ENCODE assay signal across 19 cellular contexts in the genomic region with DNA sequence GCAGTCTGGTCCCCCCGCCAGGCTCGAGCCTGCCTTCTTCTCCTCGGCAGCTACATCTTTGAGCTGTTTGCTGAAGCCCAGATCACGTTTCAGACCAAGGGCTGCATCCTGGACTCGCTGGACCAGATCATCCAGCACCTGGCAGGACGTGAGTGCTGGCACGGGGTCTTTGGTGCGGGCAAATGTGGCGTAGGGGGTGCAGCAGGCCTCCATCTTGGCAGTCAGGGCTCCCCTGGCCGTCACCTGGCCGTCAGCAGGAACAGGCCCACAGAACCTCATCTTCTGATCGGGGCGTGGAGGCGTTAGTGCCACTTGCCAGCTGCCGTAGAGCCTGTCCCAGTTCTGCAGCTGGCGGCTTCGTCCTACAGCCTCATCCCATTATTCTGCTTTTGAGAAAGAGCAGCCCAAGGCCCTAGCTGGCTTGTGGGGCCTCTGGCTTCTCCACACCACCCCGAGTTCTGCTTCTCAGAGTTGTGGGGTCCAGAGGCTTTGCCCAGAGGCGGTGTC. TPM values are rescaled to one million over a fixed set of nuclear protein-coding genes. Genes with fewer than 3 reads are reported as not detected.
"Had no signal": no experiment of that assay in that cellular context is flagged by ENCODE, and none has a peak within 500 bp of the region (broad histone marks: within the 10 kb centered on the region; RNA-seq: fewer than 3 reads in every experiment).

No MANE protein-coding gene starts in this region.

- H3K9me3 ChIP-seq: esophagus squamous epithelium, mucosa of descending colon, prostate gland, right atrium auricular region, stomach had no signal

- H3K9me3 Mint-ChIP-seq: activated CD4-positive, alpha-beta T cell treated with anti-CD3 and anti-CD28 coated beads, Interleukin-2, amount 10 ng/mL, durations not matched to agents 24 days and 14 days; activated T-cell treated with anti-CD3 and anti-CD28 coated beads, Interleukin-2, amount 50 U/mL, for 24 hours; effector memory CD8-positive, alpha-beta T cell; immature natural killer cell; naive B cell; neural crest cell had no signal

- DNase-seq: activated CD4-positive, alpha-beta T cell treated with anti-CD3 and anti-CD28 coated beads, Interleukin-2, amount 10 ng/mL, durations not matched to agents 24 days and 14 days; activated CD8-positive, alpha-beta T cell treated with anti-CD3 and anti-CD28 coated beads, Interleukin-2, amount 10 ng/mL, durations not matched to agents 7 days and 5 days; activated effector memory CD4-positive, alpha-beta T cell treated with Interleukin-2 at 50 U/mL for 16 hours; activated naive CD4-positive, alpha-beta T cell treated with anti-CD3 and anti-CD28 coated beads, Interleukin-2, amount 50 U/mL, for 16 hours; activated T-cell treated with anti-CD3 and anti-CD28 coated beads, Interleukin-2, amount 50 U/mL, for 24 hours; effector memory CD8-positive, alpha-beta T cell; esophagus squamous epithelium; immature natural killer cell; left ventricle myocardium superior; naive B cell; stimulated activated CD4-positive, alpha-beta T cell treated with anti-CD3 and anti-CD28 coated beads, Interleukin-4, amount 100 ng/mL, for 1 hour; stomach; T1000 had no signal

- H3K36me3 ChIP-seq: prostate gland had no signal

- H3K27me3 Mint-ChIP-seq: activated CD4-positive, alpha-beta T cell treated with anti-CD3 and anti-CD28 coated beads, Interleukin-2, amount 10 ng/mL, durations not matched to agents 24 days and 14 days; activated T-cell treated with anti-CD3 and anti-CD28 coated beads, Interleukin-2, amount 50 U/mL, for 24 hours; effector memory CD8-positive, alpha-beta T cell; naive B cell had no signal

- H3K4me1 Mint-ChIP-seq: immature natural killer cell, naive B cell had no signal

- H3K27ac Mint-ChIP-seq: activated CD4-positive, alpha-beta T cell treated with anti-CD3 and anti-CD28 coated beads, Interleukin-2, amount 10 ng/mL, durations not matched to agents 24 days and 14 days; activated CD8-positive, alpha-beta T cell treated with anti-CD3 and anti-CD28 coated beads, Interleukin-2, amount 10 ng/mL, durations not matched to agents 7 days and 5 days; activated T-cell treated with anti-CD3 and anti-CD28 coated beads, Interleukin-2, amount 50 U/mL, for 24 hours; immature natural killer cell; naive B cell had no signal

- H3K4me3 ChIP-seq: esophagus squamous epithelium, mucosa of descending colon, prostate gland, right atrium auricular region, skin epidermis, stomach had no signal

- H3K27me3 ChIP-seq: esophagus squamous epithelium, right atrium auricular region, stomach had no signal

- H3K4me3 Mint-ChIP-seq: activated CD4-positive, alpha-beta T cell treated with anti-CD3 and anti-CD28 coated beads, Interleukin-2, amount 10 ng/mL, durations not matched to agents 24 days and 14 days; activated CD8-positive, alpha-beta T cell treated with anti-CD3 and anti-CD28 coated beads, Interleukin-2, amount 10 ng/mL, durations not matched to agents 7 days and 5 days; activated T-cell treated with anti-CD3 and anti-CD28 coated beads, Interleukin-2, amount 50 U/mL, for 24 hours; effector memory CD8-positive, alpha-beta T cell; immature natural killer cell; naive B cell; neural crest cell had no signal

- H3K27ac ChIP-seq: esophagus squamous epithelium, prostate gland, right atrium auricular region, stomach had no signal

- H3K4me1 ChIP-seq: prostate gland had no signal

- ATAC-seq: activated CD8-positive, alpha-beta T cell treated with anti-CD3 and anti-CD28 coated beads, Interleukin-2, amount 10 ng/mL, durations not matched to agents 7 days and 5 days; effector memory CD8-positive, alpha-beta T cell; left ventricle myocardium superior; mucosa of descending colon had no signal

RNA-seq across cellular contexts. Expression of a gene that starts 16.6 kb away (rescaled TPM):
- total RNA-seq: activated CD4-positive, alpha-beta T cell treated with anti-CD3 and anti-CD28 coated beads, Interleukin-2, amount 10 ng/mL, durations not matched to agents 24 days and 14 days; activated CD8-positive, alpha-beta T cell treated with anti-CD3 and anti-CD28 coated beads, Interleukin-2, amount 10 ng/mL, durations not matched to agents 7 days and 5 days; neural crest cell; T-helper 1 cell treated with Interleukin-12 subunit alpha and Interleukin-12 subunit beta and Interleukin-4 antibody, amounts not matched to agents 30 ng/mL and 1 ng/mL, for 36 hours had no signal
- polyA plus RNA-seq: immature natural killer cell had no signal
